ENCODE assay signal across 24 cellular contexts in genomic region chr16:87680272-87680644, GRCh38.
"Had no signal": no experiment of that assay in that cellular context is flagged by ENCODE, and none has a peak within 500 bp of the region (broad histone marks: within the 10 kb centered on the region; RNA-seq: fewer than 3 reads in every experiment).

No MANE protein-coding gene starts in this region.

- H3K36me3 ChIP-seq: left ventricle myocardium inferior, neural progenitor cell, ovary, right atrium auricular region, right lobe of liver, tibial nerve, uterus had no signal

- H3K9me3 Mint-ChIP-seq: immature natural killer cell; mesothelial cell of epicardium; nephron progenitor cell; neural progenitor cell; stimulated activated memory B cell treated with anti-CD40 and anti-IgM and Interleukin-4, amounts not matched to agents 10 μg/mL and 1 μg/mL and 100 μg/mL, for 72 hours; stimulated activated naive CD8-positive, alpha-beta T cell treated with anti-CD3 and anti-CD28 coated beads, Interleukin-15, amount 100 ng/mL, for 72 hours; type B pancreatic cell had no signal

- H2AFZ ChIP-seq: neural progenitor cell had no signal

- DNase-seq: hippocampal formation; immature natural killer cell; left ventricle myocardium inferior; mesendoderm; naive thymus-derived CD4-positive, alpha-beta T cell; nephron progenitor cell; ovary; right lobe of liver; stimulated activated CD4-positive, alpha-beta T cell treated with anti-CD3 and anti-CD28 coated beads, Interleukin-1b, Interleukin-23, amount 100 ng/mL, for 48 hours; stimulated activated CD4-positive, alpha-beta T cell treated with anti-CD3 and anti-CD28 coated beads, Interleukin-2, amount 100 ng/mL, for 48 hours; stimulated activated CD4-positive, alpha-beta T cell treated with anti-CD3 and anti-CD28 coated beads, Interleukin-4, amount 100 ng/mL, for 4 hours; stimulated activated CD8-positive, alpha-beta memory T cell treated with anti-CD3 and anti-CD28 coated beads, Interleukin-4, amount 100 ng/mL, for 48 hours; stimulated activated naive CD4-positive, alpha-beta T cell treated with Interleukin-2 at 50 U/mL for 16 hours; stimulated activated naive CD8-positive, alpha-beta T cell treated with anti-CD3 and anti-CD28 coated beads, Interleukin-15, amount 100 ng/mL, for 72 hours; uterus had no signal

- H3K9me3 ChIP-seq: left ventricle myocardium inferior, ovary, right atrium auricular region, right lobe of liver, tibial nerve, uterus had no signal

- H3K4me3 Mint-ChIP-seq: immature natural killer cell; mesothelial cell of epicardium; naive thymus-derived CD4-positive, alpha-beta T cell; nephron progenitor cell; neural progenitor cell; stimulated activated memory B cell treated with anti-CD40 and anti-IgM and Interleukin-4, amounts not matched to agents 10 μg/mL and 1 μg/mL and 100 μg/mL, for 72 hours; type B pancreatic cell had no signal

- H3K9ac ChIP-seq: neural progenitor cell had no signal

- H3K36me3 Mint-ChIP-seq: immature natural killer cell; mesothelial cell of epicardium; naive thymus-derived CD4-positive, alpha-beta T cell; stimulated activated memory B cell treated with anti-CD40 and anti-IgM and Interleukin-4, amounts not matched to agents 10 μg/mL and 1 μg/mL and 100 μg/mL, for 72 hours; type B pancreatic cell had no signal

- H3K4me1 ChIP-seq: left ventricle myocardium inferior, right atrium auricular region, right lobe of liver, tibial nerve, uterus had no signal

- H3K4me2 ChIP-seq: neural progenitor cell, smooth muscle cell had no signal

- H3K27me3 Mint-ChIP-seq: progenitor cell of endocrine pancreas, type B pancreatic cell had no signal

- H3K4me3 ChIP-seq: left ventricle myocardium inferior, lung, neural progenitor cell, ovary, right atrium auricular region, right lobe of liver, smooth muscle cell, tibial nerve, uterus had no signal

- H3K27me3 ChIP-seq: neural progenitor cell, ovary, right atrium auricular region, right lobe of liver, uterus had no signal

- H3K27ac Mint-ChIP-seq: mesothelial cell of epicardium; nephron progenitor cell; progenitor cell of endocrine pancreas; stimulated activated memory B cell treated with anti-CD40 and anti-IgM and Interleukin-4, amounts not matched to agents 10 μg/mL and 1 μg/mL and 100 μg/mL, for 72 hours had no signal

- H3K27ac ChIP-seq: left ventricle myocardium inferior, neural progenitor cell, ovary, right atrium auricular region, right lobe of liver, tibial nerve, uterus had no signal
